18 cellular contexts compared by ENCODE assay signal in the genomic region with DNA sequence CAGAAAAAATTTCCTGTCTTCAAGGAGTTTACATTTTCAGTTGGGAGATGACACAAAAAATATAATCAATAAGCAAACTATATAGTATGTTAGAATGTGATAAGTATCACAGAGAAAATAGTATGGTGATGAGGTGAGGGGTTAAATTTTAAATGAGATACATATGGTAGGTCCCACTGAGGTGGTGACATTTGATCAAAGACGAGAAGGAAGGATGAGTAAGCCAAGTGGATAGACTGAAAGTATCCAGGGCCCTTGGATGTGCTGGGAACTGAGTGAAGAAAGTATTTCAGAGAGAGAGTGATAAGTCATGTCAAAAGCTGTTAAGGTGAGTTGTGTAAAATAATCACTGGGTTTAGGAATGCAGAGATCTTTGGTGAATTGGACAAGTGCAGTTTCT. TPM values are rescaled to one million over a fixed set of nuclear protein-coding genes. Genes with fewer than 3 reads are reported as not detected.
A peak's percentile ranks its signal among the peaks of the same experiment; 100 is the strongest.
DNase-seq lines count a peak whose midpoint lies in the region; ATAC-seq and TF ChIP-seq lines count a peak whose summit lies in the region.
"Had no signal": no experiment of that assay in that cellular context is flagged by ENCODE, and none has a peak within 500 bp of the region (broad histone marks: within the 10 kb centered on the region; RNA-seq: fewer than 3 reads in every experiment).

No MANE protein-coding gene starts in this region.

- H3K27me3 ChIP-seq in IMR-90 (ENCODE audit: control insufficient read depth, insufficient read depth, low read length): peaks cover 2% of the 10 kb centered on the region; the same call in 1 of the 2 replicates
- no peaks in the 10 kb centered on the region for H3K27me3 ChIP-seq in neural progenitor cell
- H3K27me3 ChIP-seq in testis: no peaks in the 10 kb centered on the region
- H3K27me3 ChIP-seq in prostate gland (replicated peaks; ENCODE audit: insufficient read depth): no peaks in the 10 kb centered on the region

- no peak overlapping the region for H3K18ac ChIP-seq in IMR-90 (ENCODE audit: low read depth, low read length)

- no peaks in the 10 kb centered on the region for H3F3A ChIP-seq in neural progenitor cell (ENCODE audit: low read depth)

- no peak overlapping the region for H3K4me3 Mint-ChIP-seq in neural progenitor cell
- H3K4me3 Mint-ChIP-seq: CD14-positive monocyte had no signal

- H3K36me3 Mint-ChIP-seq in neural progenitor cell: no peaks in the 10 kb centered on the region
- H3K36me3 Mint-ChIP-seq: CD14-positive monocyte had no signal

- H3K9ac ChIP-seq in IMR-90 (ENCODE audit: low read depth, low read length): no peak overlapping the region
- no peak overlapping the region for H3K9ac ChIP-seq in neural progenitor cell
- H3K9ac ChIP-seq: GM23248 had no signal

- H3K4me1 Mint-ChIP-seq in neural progenitor cell: peaks cover 37% of the 10 kb centered on the region

- H2BK20ac ChIP-seq in IMR-90 (ENCODE audit: low read depth, low read length): no peak overlapping the region

- H3K9me3 Mint-ChIP-seq in neural progenitor cell: no peaks in the 10 kb centered on the region

- no peak overlapping the region for H3K4me2 ChIP-seq in IMR-90 (ENCODE audit: low read depth, low read length)
- no peak overlapping the region for H3K4me2 ChIP-seq in neural progenitor cell

- in situ Hi-C loops in IMR-90 (cut with MboI; ENCODE audit: low sequenced_read_pairs): no loop called here

- CTCF ChIA-PET in IMR-90 (lab: Yijun Ruan, JAX): no interaction called here

- H2AFZ ChIP-seq in IMR-90 (replicated peaks; ENCODE audit: low read length, poor library complexity): no peak overlapping the region
- no peak overlapping the region for H2AFZ ChIP-seq in neural progenitor cell (replicated peaks)
- H2AFZ ChIP-seq: GM23248 had no signal

- TF ChIP-seq POLR2A in IMR-90 (IDR thresholded peaks at IDR 0.05; ENCODE audit: low read depth, low read length) (no peak), testis (IDR thresholded peaks at IDR 0.05) (no peak), prostate gland (IDR thresholded peaks at IDR 0.05) (no peak)

- no peak overlapping the region for H4K8ac ChIP-seq in IMR-90 (ENCODE audit: low read depth in 2 of 2, low read length in 2 of 2)

- peak overlapping the region; percentile 6 for H3K27ac Mint-ChIP-seq in neural progenitor cell

- H4K20me1 ChIP-seq in IMR-90 (ENCODE audit: insufficient read depth, low read length) (no peaks in the 10 kb centered on the region), neural progenitor cell (ENCODE audit: low read depth) (no peaks in the 10 kb centered on the region)

- H3K23ac ChIP-seq in IMR-90 (ENCODE audit: low read depth, low read length): no peak overlapping the region

- no TSS peak for BruUV-seq in IMR-90 (replicated peaks; lab: Mats Ljungman, UMichigan)

- DNase-seq in IMR-90 (no peak), fibroblast of mammary gland (ENCODE audit: low read depth) (peak; percentile 30), neural progenitor cell (ENCODE audit: low spot score) (no peak), testis (no peak), prostate gland (ENCODE audit: low spot score) (no peak), Ammon's horn (ENCODE audit: low spot score) (no peak), T-helper 2 cell (no peak)
- DNase-seq: Caco-2, DMS153, GM23248, NCI-H187 treated with DMSO at 0.1 percent for 48 hours, NCI-H345, NCI-H526 had no signal

- no peaks in the 10 kb centered on the region for H3K9me3 ChIP-seq in IMR-90 (ENCODE audit: control insufficient read depth, insufficient read depth, low read length)
- no peaks in the 10 kb centered on the region for H3K9me3 ChIP-seq in neural progenitor cell (ENCODE audit: low read depth)
- no peaks in the 10 kb centered on the region for H3K9me3 ChIP-seq in testis
- H3K9me3 ChIP-seq in prostate gland: no peaks in the 10 kb centered on the region
- H3K9me3 ChIP-seq: Caco-2 had no signal

- H3K14ac ChIP-seq in IMR-90 (replicated peaks; ENCODE audit: low read depth, low read length): no peak overlapping the region

- no peak for TF ChIP-seq CTCF in IMR-90 (conservative IDR thresholded peaks at IDR 0.05; ENCODE audit: low read depth, low read length)
- TF ChIP-seq CTCF in fibroblast of mammary gland (conservative IDR thresholded peaks at IDR 0.05; ENCODE audit: control insufficient read depth, insufficient read depth, low read depth, low read length): no peak
- TF ChIP-seq CTCF in neural progenitor cell (IDR thresholded peaks at IDR 0.05): no peak
- no peak for TF ChIP-seq CTCF in testis (IDR thresholded peaks at IDR 0.05)
- no peak for TF ChIP-seq CTCF in prostate gland (IDR thresholded peaks at IDR 0.05)

- intact Hi-C loops in IMR-90 (cut with micrococcal nuclease) (no loop called here), testis (cut with DNase I; ENCODE audit: low total_unique reads) (no loop called here), prostate gland (cut with DNase I) (loop anchor here (5.0 kb wide), 1 partner anchor 39 kb away; no protein-coding TSS in a partner anchor)

- no peak overlapping the region for H3K56ac ChIP-seq in IMR-90 (ENCODE audit: extremely low read depth, insufficient read depth, low read length)

- no peak overlapping the region for H3K4me3 ChIP-seq in IMR-90 (ENCODE audit: insufficient read depth, low read depth, low read length)
- no peak overlapping the region for H3K4me3 ChIP-seq in fibroblast of mammary gland (ENCODE audit: control insufficient read depth, low read depth, low read length)
- no peak overlapping the region for H3K4me3 ChIP-seq in neural progenitor cell
- no peak overlapping the region for H3K4me3 ChIP-seq in testis
- no peak overlapping the region for H3K4me3 ChIP-seq in prostate gland
- H3K4me3 ChIP-seq: GM23248 had no signal

- H3K4me1 ChIP-seq in IMR-90 (ENCODE audit: control insufficient read depth, insufficient read depth, low read length) (peaks cover 3% of the 10 kb centered on the region; the same call in 1 of the 2 replicates), neural progenitor cell (peaks cover 14% of the 10 kb centered on the region), testis (peaks cover 6% of the 10 kb centered on the region), prostate gland (replicated peaks) (no peaks in the 10 kb centered on the region)

- H3K79me2 ChIP-seq in neural progenitor cell (ENCODE audit: low read depth): no peaks in the 10 kb centered on the region

- no peak overlapping the region for H2BK15ac ChIP-seq in IMR-90 (ENCODE audit: low read depth, low read length)

- H2BK5ac ChIP-seq in IMR-90 (ENCODE audit: low read depth, low read length, poor library complexity, severe bottlenecking): no peak overlapping the region

- dilution Hi-C loops in IMR-90 (cut with HindIII; ENCODE audit: low sequenced_read_pairs, unreplicated experiment): no loop called here

- no peaks in the 10 kb centered on the region for H3K9me1 ChIP-seq in IMR-90 (ENCODE audit: insufficient read depth, low read length)

- H3K27me3 Mint-ChIP-seq in neural progenitor cell (ENCODE audit: insufficient read depth, low read depth): peaks cover 2% of the 10 kb centered on the region

- POLR2A ChIA-PET in IMR-90 (lab: Charles Lee; ENCODE audit: unreplicated experiment): no interaction called here

- no peak overlapping the region for H2AK9ac ChIP-seq in IMR-90 (replicated peaks; ENCODE audit: low read depth, low read length, poor library complexity)

- H3K4ac ChIP-seq in IMR-90 (ENCODE audit: low read depth, low read length): no peak overlapping the region

- H3K36me3 ChIP-seq in IMR-90 (ENCODE audit: control insufficient read depth, insufficient read depth, low read length): no peaks in the 10 kb centered on the region
- no peaks in the 10 kb centered on the region for H3K36me3 ChIP-seq in neural progenitor cell
- H3K36me3 ChIP-seq in testis (ENCODE audit: low read depth, missing control alignments): no peaks in the 10 kb centered on the region
- H3K36me3 ChIP-seq in prostate gland: no peaks in the 10 kb centered on the region

- TF ChIP-seq RAD21 in IMR-90 (IDR thresholded peaks at IDR 0.05; ENCODE audit: low read length): no peak

- no peaks in the 10 kb centered on the region for H3K79me1 ChIP-seq in IMR-90 (ENCODE audit: low read depth in 1 of 2, low read length in 2 of 2)

- no peak overlapping the region for H4K91ac ChIP-seq in IMR-90 (ENCODE audit: insufficient read depth, low read depth, low read length)

- no peak overlapping the region for H4K5ac ChIP-seq in IMR-90 (ENCODE audit: low read depth, low read length)

- no peak overlapping the region for H3K27ac ChIP-seq in IMR-90 (ENCODE audit: insufficient read depth, low read length)
- no peak overlapping the region for H3K27ac ChIP-seq in neural progenitor cell
- peak overlapping the region; percentile 20 to 83 for H3K27ac ChIP-seq in testis
- H3K27ac ChIP-seq in prostate gland: no peak overlapping the region
- H3K27ac ChIP-seq: GM23248, HL-60 had no signal

- no peak overlapping the region for H2BK120ac ChIP-seq in IMR-90 (ENCODE audit: low read depth, low read length)

- 86% methylated on average over 1 of the region's 1 CpG; no CpG with 5 or more reads in 1 of the 2 experiments for WGBS in IMR-90 (ENCODE audit: extremely low coverage in 2 of 2, insufficient read length in 1 of 2), 2 experiments
- WGBS in testis, 2 donors: 46 to 60% methylated on average over 1 of the region's 1 CpG
- 81% methylated on average over 1 of the region's 1 CpG for WGBS in prostate gland

- ATAC-seq in IMR-90 (ENCODE audit: low read depth) (peak; percentile 11; the same call in 1 of the 2 replicates), GM19455 (IDR thresholded peaks at IDR 0.05; ENCODE audit: unreplicated experiment) (no peak)
- ATAC-seq: HCT116 had no signal

- no peak overlapping the region for H2AK5ac ChIP-seq in IMR-90 (ENCODE audit: low read depth, low read length)

TF ChIP-seq in IMR-90, 13 proteins besides CTCF, POLR2A, EP300 and RAD21 (continues in another document):
- TF ChIP-seq CHD1 (IDR thresholded peaks at IDR 0.05; ENCODE audit: low read depth, low read length) (no peak), MAZ (IDR thresholded peaks at IDR 0.05; ENCODE audit: borderline replicate concordance, low read depth, low read length) (no peak), CEBPB (IDR thresholded peaks at IDR 0.05; ENCODE audit: low read depth, low read length) (no peak)

RNA-seq across cellular contexts. Expression of a gene that starts 3.5 kb away (rescaled TPM):
- not detected in 2 replicates for total RNA-seq in IMR-90 (2012; rRNA removed)
- polyA plus RNA-seq in IMR-90 (2012; rRNA removed): not detected in 2 replicates
- not detected in 2 replicates for polyA plus RNA-seq in IMR-90 (2012; cell fraction: cytosol; rRNA removed)
- polyA plus RNA-seq in IMR-90 (2012; cell fraction: nucleus; rRNA removed; ENCODE audit: low replicate concordance): not detected in 2 replicates
- 2.7 TPM in 1 of 2 replicates, not detected in the other for total RNA-seq in neural progenitor cell (ENCODE audit: low replicate concordance)
- 10 to 100 TPM in 1 of 2 donors, 1 to 10 TPM in 1; 7.8 to 12.9 TPM for total RNA-seq in testis
- 22.6 TPM for polyA plus RNA-seq in testis (ENCODE audit: insufficient read depth, low read depth, low replicate concordance)
- not detected for total RNA-seq in prostate gland
- total RNA-seq: A673, Caco-2, GM23248 had no signal
- polyA plus RNA-seq: CD14-positive monocyte had no signal

RNA-seq across cellular contexts. Expression of a gene that starts 57.8 kb away (rescaled TPM):
- not detected in 2 replicates for total RNA-seq in IMR-90 (2012; rRNA removed)
- not detected in 2 replicates for polyA plus RNA-seq in IMR-90 (2012; rRNA removed)
- polyA plus RNA-seq in IMR-90 (2012; cell fraction: cytosol; rRNA removed): not detected in 2 replicates
- not detected in 2 replicates for polyA plus RNA-seq in IMR-90 (2012; cell fraction: nucleus; rRNA removed; ENCODE audit: low replicate concordance)
- 0.09 TPM in 1 of 2 replicates, not detected in the other for total RNA-seq in neural progenitor cell (ENCODE audit: low replicate concordance)
- total RNA-seq in testis: under 1 TPM in 1 of 2 donors, not detected in 1; 0.24 TPM
- polyA plus RNA-seq in testis (ENCODE audit: insufficient read depth, low read depth, low replicate concordance): 0.26 TPM
- not detected for total RNA-seq in prostate gland
- total RNA-seq: A673, Caco-2, GM23248 had no signal
- polyA plus RNA-seq: CD14-positive monocyte, GM23248 had no signal

Comparison
In these comparisons a context has a peak if more than half of its experiments do, and no peak if none do; other contexts are left out.
1. H3K27ac ChIP-seq: peak in testis (2 of 2); none in IMR-90 (single experiment), neural progenitor cell (single experiment) and prostate gland (0 of 2).